ENCODE assay signal across 8 cellular contexts in the genomic region with DNA sequence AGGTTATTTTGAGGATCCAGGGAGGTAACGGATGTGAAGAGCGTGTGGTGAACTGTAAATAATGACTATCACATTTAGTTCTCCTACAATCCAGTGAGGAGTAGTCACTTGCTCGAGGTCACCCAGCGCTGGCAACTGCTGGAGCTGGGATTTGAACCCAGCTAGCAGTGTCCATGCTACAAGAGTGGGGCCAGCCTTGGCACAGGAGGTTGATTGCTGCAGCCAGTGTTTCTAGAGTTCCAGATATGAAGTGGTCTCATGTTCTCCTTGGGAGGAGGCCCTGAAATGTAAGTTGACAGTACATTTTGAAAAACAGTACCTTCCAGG. TPM values are rescaled to one million over a fixed set of nuclear protein-coding genes. Genes with fewer than 3 reads are reported as not detected.
A peak's percentile ranks its signal among the peaks of the same experiment; 100 is the strongest.
DNase-seq lines count a peak whose midpoint lies in the region; ATAC-seq and TF ChIP-seq lines count a peak whose summit lies in the region.

No MANE protein-coding gene starts in this region.

- 1% methylated on average over 4 of the region's 4 CpGs for WGBS in lung, 2 donors
- under 1% methylated on average over 4 of the region's 4 CpGs for WGBS in urinary bladder

- H3K27ac Mint-ChIP-seq in activated naive CD4-positive, alpha-beta T cell treated with anti-CD3 and anti-CD28 coated beads for 36 hours: peak overlapping the region; percentile 94

- H3K79me2 ChIP-seq in OCI-LY1 (ENCODE audit: insufficient read depth, low read length): no peaks in the 10 kb centered on the region

- no peaks in the 10 kb centered on the region for H3K9me2 ChIP-seq in OCI-LY1 (ENCODE audit: low read depth, low read length)

- peaks cover 72% of the 10 kb centered on the region for H3K4me1 Mint-ChIP-seq in activated naive CD4-positive, alpha-beta T cell treated with anti-CD3 and anti-CD28 coated beads for 36 hours (ENCODE audit: low read depth)

- H3K27ac ChIP-seq in OCI-LY1 (ENCODE audit: low read depth, low read length, poor library complexity, severe bottlenecking): peak overlapping the region; percentile 76
- peak overlapping the region; percentile 99 for H3K27ac ChIP-seq in coronary artery
- H3K27ac ChIP-seq in lung (ENCODE audit: low read depth in 1 of 2, low read length in 1 of 2): peak overlapping the region; percentile 94 to 99
- no peak overlapping the region for H3K27ac ChIP-seq in urinary bladder (ENCODE audit: low read depth)

- H3K36me3 Mint-ChIP-seq in activated naive CD4-positive, alpha-beta T cell treated with anti-CD3 and anti-CD28 coated beads for 36 hours (ENCODE audit: low read depth): peaks cover 39% of the 10 kb centered on the region

- no peaks in the 10 kb centered on the region for H4K20me1 ChIP-seq in OCI-LY1 (ENCODE audit: insufficient read depth, low read length)

- no peak overlapping the region for H2AFZ ChIP-seq in OCI-LY1 (ENCODE audit: low read length)

- ATAC-seq in lung (ENCODE audit: insufficient read depth, low FRiP score) (no peak), HG03175 (IDR thresholded peaks at IDR 0.05; ENCODE audit: unreplicated experiment) (no peak)

- CTCF ChIA-PET in activated naive CD4-positive, alpha-beta T cell treated with anti-CD3 and anti-CD28 coated beads for 36 hours (lab: Charles Lee): interaction anchor here (0.7 to 11.0 kb wide), 20 partner anchors 11 to 163 kb away, joined by 3 to 149 read pairs (median 4); partner anchors contain the start of genes CREB3, GBA2, RGP1 and SIT1

- peak overlapping the region; percentile 84 for H3K4me3 Mint-ChIP-seq in activated naive CD4-positive, alpha-beta T cell treated with anti-CD3 and anti-CD28 coated beads for 36 hours

- H3K27me3 ChIP-seq in OCI-LY1 (ENCODE audit: insufficient read depth, low read length) (no peaks in the 10 kb centered on the region), lung (ENCODE audit: control insufficient read depth, insufficient read depth) (no peaks in the 10 kb centered on the region)

- no peaks in the 10 kb centered on the region for H3F3A ChIP-seq in OCI-LY1 (ENCODE audit: insufficient read depth, low read length)

- H3K9ac ChIP-seq in OCI-LY1 (ENCODE audit: low read length): peak overlapping the region; percentile 97

- peak; percentile 33; the same call in 1 of the 2 replicates for TF ChIP-seq CTCF in OCI-LY1 (IDR thresholded peaks at IDR 0.05; ENCODE audit: low read length)
- TF ChIP-seq CTCF in coronary artery (IDR thresholded peaks at IDR 0.05): no peak
- no peak for TF ChIP-seq CTCF in lung (IDR thresholded peaks at IDR 0.05; ENCODE audit: control extremely low read depth, extremely low read depth)
- no peak for TF ChIP-seq CTCF in GM10266 (IDR thresholded peaks at IDR 0.05; ENCODE audit: control insufficient read depth, insufficient read depth, low read depth, missing control alignments)

- peak overlapping the region; percentile 91 for H3K4me2 ChIP-seq in OCI-LY1 (ENCODE audit: low read length)

- H3K9me3 Mint-ChIP-seq in activated naive CD4-positive, alpha-beta T cell treated with anti-CD3 and anti-CD28 coated beads for 36 hours: peaks cover 1% of the 10 kb centered on the region

- H3K36me3 ChIP-seq in OCI-LY1 (ENCODE audit: insufficient read depth, low read length): peaks cover 33% of the 10 kb centered on the region; the same call in 1 of the 2 replicates
- peaks cover 0 to 13% of the 10 kb centered on the region in 2 donors for H3K36me3 ChIP-seq in lung (ENCODE audit: control insufficient read depth in 2 of 2, insufficient read depth in 2 of 2, low read length in 2 of 2)
- H3K36me3 ChIP-seq in urinary bladder (ENCODE audit: insufficient read depth): no peaks in the 10 kb centered on the region

- intact Hi-C loops in activated naive CD4-positive, alpha-beta T cell treated with anti-CD3 and anti-CD28 coated beads for 36 hours (cut with micrococcal nuclease): loop anchor here (1.0 to 10.0 kb wide), 3 partner anchors 29 to 826 kb away; no protein-coding TSS in a partner anchor

- H3K4me1 ChIP-seq in OCI-LY1 (ENCODE audit: insufficient read depth, low read length, severe bottlenecking) (peaks cover 62% of the 10 kb centered on the region), lung (ENCODE audit: control insufficient read depth in 2 of 2, insufficient read depth in 2 of 2, low read length in 2 of 2) (peaks cover 0 to 3% of the 10 kb centered on the region in 2 donors), urinary bladder (ENCODE audit: insufficient read depth) (no peaks in the 10 kb centered on the region)

- DNase-seq in activated naive CD4-positive, alpha-beta T cell treated with anti-CD3 and anti-CD28 coated beads for 36 hours: no peak
- no peak for DNase-seq in activated naive CD4-positive, alpha-beta T cell (lab: John Stamatoyannopoulos, UW)
- DNase-seq in coronary artery (ENCODE audit: low spot score) (no peak), lung (ENCODE audit: low spot score) (no peak), GM10266 (ENCODE audit: extremely low spot score) (no peak)

- H3K9me3 ChIP-seq in OCI-LY1 (ENCODE audit: low read length) (no peaks in the 10 kb centered on the region), lung (ENCODE audit: control insufficient read depth in 2 of 2, insufficient read depth in 1 of 2, low read length in 1 of 2) (no peaks in the 10 kb centered on the region)

- peak overlapping the region; percentile 90 for H3K4me3 ChIP-seq in OCI-LY1 (ENCODE audit: low read depth, low read length, poor library complexity, severe bottlenecking)
- H3K4me3 ChIP-seq in coronary artery: peak overlapping the region; percentile 95
- peak overlapping the region; percentile 93 for H3K4me3 ChIP-seq in lung
- H3K4me3 ChIP-seq in urinary bladder (ENCODE audit: low read depth, low read length): peak overlapping the region; percentile 75

- peaks cover 3% of the 10 kb centered on the region for H3K27me3 Mint-ChIP-seq in activated naive CD4-positive, alpha-beta T cell treated with anti-CD3 and anti-CD28 coated beads for 36 hours (ENCODE audit: low read depth)

RNA-seq across cellular contexts. Expression of gene CCDC107, which starts 0.8 kb away (rescaled TPM):
- 1 to 10 TPM; 5.6 to 6.4 TPM for total RNA-seq in activated naive CD4-positive, alpha-beta T cell treated with anti-CD3 and anti-CD28 coated beads for 36 hours
- total RNA-seq in lung: 10 to 100 TPM in 1 of 2 donors, 1 to 10 TPM in 1; 9.9 to 32.8 TPM
- polyA plus RNA-seq in lung: 10 to 100 TPM; 29.2 to 53.9 TPM
- 10.7 TPM for total RNA-seq in urinary bladder
- 71.5 TPM for polyA plus RNA-seq in urinary bladder

RNA-seq across cellular contexts. Expression of gene RMRP, which starts 1.0 kb away (rescaled TPM):
- total RNA-seq in activated naive CD4-positive, alpha-beta T cell treated with anti-CD3 and anti-CD28 coated beads for 36 hours: over 10,000 TPM in 1 of 2 experiments, 1,000 to 10,000 TPM in 1; 7,381 to 12,571 TPM
- total RNA-seq in lung (over 10,000 TPM; 30,229 to 39,735 TPM), urinary bladder (99,097 TPM)
- polyA plus RNA-seq in lung (100 to 1,000 TPM in 1 of 2 donors, 10 to 100 TPM in 1; 44.8 to 325 TPM), urinary bladder (not detected)

RNA-seq across cellular contexts. Expression of gene ARHGEF39, which starts 6.1 kb away (rescaled TPM):
- total RNA-seq in activated naive CD4-positive, alpha-beta T cell treated with anti-CD3 and anti-CD28 coated beads for 36 hours: 10 to 100 TPM; 28.9 to 30.4 TPM
- total RNA-seq in lung (1 to 10 TPM; 1.3 TPM), urinary bladder (4.7 TPM)
- polyA plus RNA-seq in lung (1 to 10 TPM in 1 of 2 donors, under 1 TPM in 1; 0.47 to 1.4 TPM), urinary bladder (1.1 TPM)

RNA-seq across cellular contexts. Expression of gene SIT1, which starts 8.1 kb away (rescaled TPM):
- total RNA-seq in activated naive CD4-positive, alpha-beta T cell treated with anti-CD3 and anti-CD28 coated beads for 36 hours: 10 to 100 TPM; 44.0 to 45.4 TPM
- total RNA-seq in lung (1 to 10 TPM in 1 of 2 donors, under 1 TPM in 1; 0.92 to 3.8 TPM), urinary bladder (0.48 TPM)
- polyA plus RNA-seq in lung (1 to 10 TPM in 1 of 2 donors, under 1 TPM in 1; 0.87 to 1.9 TPM), urinary bladder (0.60 TPM)

RNA-seq across cellular contexts. Expression of gene CA9, which starts 14.9 kb away (rescaled TPM):
- total RNA-seq in activated naive CD4-positive, alpha-beta T cell treated with anti-CD3 and anti-CD28 coated beads for 36 hours: under 1 TPM; 0.38 to 0.52 TPM
- total RNA-seq in lung (1 to 10 TPM in 1 of 2 donors, under 1 TPM in 1; 0.88 to 1.6 TPM), urinary bladder (0.37 TPM)
- polyA plus RNA-seq in lung (1 to 10 TPM; 1.1 to 2.4 TPM), urinary bladder (1.8 TPM)
